ENCODE assay signal across 1 cellular context in the genomic region with DNA sequence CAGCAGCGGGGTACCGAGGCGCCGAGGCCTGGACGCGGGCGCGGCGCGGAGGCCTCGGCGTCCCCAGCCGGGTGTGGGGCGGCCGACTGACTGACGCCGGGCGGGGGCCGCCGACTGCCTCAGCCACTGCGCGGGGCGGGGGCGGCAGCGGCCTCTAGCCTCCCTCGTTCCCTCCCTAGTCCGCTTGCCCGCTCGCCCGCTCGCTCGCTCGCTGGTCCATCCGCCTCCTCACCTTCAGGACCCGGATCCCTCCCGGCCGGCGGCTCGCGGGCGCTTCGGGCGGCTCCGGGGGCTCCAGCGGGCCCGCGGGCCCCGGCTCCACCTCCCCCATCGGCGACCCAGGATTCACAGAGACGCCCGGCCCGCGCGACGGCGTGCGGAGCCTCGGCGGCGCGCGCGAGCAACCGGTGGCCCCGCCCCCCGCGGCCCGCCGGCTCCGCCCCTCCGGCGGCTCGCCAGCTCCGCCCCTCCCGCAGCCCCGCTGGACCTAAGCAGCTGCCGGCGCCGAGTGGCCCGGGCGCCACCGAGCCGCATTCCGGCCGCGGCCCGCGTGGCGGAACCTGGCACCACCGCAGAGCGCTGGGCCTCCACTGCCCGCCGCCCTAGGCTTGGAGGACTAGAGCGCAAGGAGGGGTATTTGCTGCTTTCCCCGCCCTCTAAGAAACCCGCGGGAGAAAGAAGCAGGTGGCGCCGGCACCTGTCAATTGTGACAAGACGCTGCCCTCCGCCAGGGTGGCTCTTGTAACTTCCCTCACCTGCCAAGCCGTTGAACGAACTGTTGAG.
TF ChIP-seq lines count a peak whose summit lies in the region.

No MANE protein-coding gene starts in this region.

TF ChIP-seq in GM12878, 131 proteins besides CTCF, POLR2A, EP300 and RAD21 (continued from another document and continues in another):
- TF ChIP-seq ATF7 (IDR thresholded peaks at IDR 0.05; ENCODE audit: low read depth) (no peak), SPI1 (IDR thresholded peaks at IDR 0.05; ENCODE audit: borderline replicate concordance, insufficient read depth, low read depth, low read length) (no peak), ESRRA (IDR thresholded peaks at IDR 0.05; ENCODE audit: low read length) (no peak), STAT3 (IDR thresholded peaks at IDR 0.05; ENCODE audit: low read depth, low read length) (no peak), RCOR1 (conservative IDR thresholded peaks at IDR 0.05; ENCODE audit: low read depth, low read length) (no peak), MEF2A (IDR thresholded peaks at IDR 0.05; ENCODE audit: insufficient read depth, low read depth, low read length) (no peak), CHD2 (IDR thresholded peaks at IDR 0.05; ENCODE audit: borderline replicate concordance, low read depth, low read length) (no peak), CBFB (IDR thresholded peaks at IDR 0.05; ENCODE audit: low read depth) (no peak), STAT1 (conservative IDR thresholded peaks at IDR 0.05) (no peak), YBX1 (IDR thresholded peaks at IDR 0.05) (no peak), LARP7 (IDR thresholded peaks at IDR 0.05) (peak; percentile 83), CHD1 (IDR thresholded peaks at IDR 0.05; ENCODE audit: low read depth, low read length) (no peak), CREM (IDR thresholded peaks at IDR 0.05; ENCODE audit: low read depth) (no peak), MXI1 (IDR thresholded peaks at IDR 0.05; ENCODE audit: low read depth, low read length) (peak; percentile 73; the same call in 1 of the 2 replicates), HCFC1 (IDR thresholded peaks at IDR 0.05; ENCODE audit: low read length) (no peak), TCF7 (IDR thresholded peaks at IDR 0.05; ENCODE audit: borderline replicate concordance) (no peak), NFIC (IDR thresholded peaks at IDR 0.05; ENCODE audit: low read depth, low read length) (no peak), SREBF2 (IDR thresholded peaks at IDR 0.05; ENCODE audit: low read length) (no peak), NR2C1 (IDR thresholded peaks at IDR 0.05) (no peak), BMI1 (IDR thresholded peaks at IDR 0.05; ENCODE audit: borderline replicate concordance) (no peak), HDAC2 (IDR thresholded peaks at IDR 0.05) (no peak), MYB (IDR thresholded peaks at IDR 0.05; ENCODE audit: borderline replicate concordance, low read depth, low read length) (no peak), NR2F1 (conservative IDR thresholded peaks at IDR 0.05) (peak; percentile 47; the same call in 1 of the 2 replicates), IKZF2 (IDR thresholded peaks at IDR 0.05) (no peak), RFX5 (IDR thresholded peaks at IDR 0.05; ENCODE audit: low read depth, low read length) (no peak), ZNF207 (IDR thresholded peaks at IDR 0.05; ENCODE audit: borderline replicate concordance) (no peak), HDGF (IDR thresholded peaks at IDR 0.05) (no peak)
- TF ChIP-seq, protein P1, sequence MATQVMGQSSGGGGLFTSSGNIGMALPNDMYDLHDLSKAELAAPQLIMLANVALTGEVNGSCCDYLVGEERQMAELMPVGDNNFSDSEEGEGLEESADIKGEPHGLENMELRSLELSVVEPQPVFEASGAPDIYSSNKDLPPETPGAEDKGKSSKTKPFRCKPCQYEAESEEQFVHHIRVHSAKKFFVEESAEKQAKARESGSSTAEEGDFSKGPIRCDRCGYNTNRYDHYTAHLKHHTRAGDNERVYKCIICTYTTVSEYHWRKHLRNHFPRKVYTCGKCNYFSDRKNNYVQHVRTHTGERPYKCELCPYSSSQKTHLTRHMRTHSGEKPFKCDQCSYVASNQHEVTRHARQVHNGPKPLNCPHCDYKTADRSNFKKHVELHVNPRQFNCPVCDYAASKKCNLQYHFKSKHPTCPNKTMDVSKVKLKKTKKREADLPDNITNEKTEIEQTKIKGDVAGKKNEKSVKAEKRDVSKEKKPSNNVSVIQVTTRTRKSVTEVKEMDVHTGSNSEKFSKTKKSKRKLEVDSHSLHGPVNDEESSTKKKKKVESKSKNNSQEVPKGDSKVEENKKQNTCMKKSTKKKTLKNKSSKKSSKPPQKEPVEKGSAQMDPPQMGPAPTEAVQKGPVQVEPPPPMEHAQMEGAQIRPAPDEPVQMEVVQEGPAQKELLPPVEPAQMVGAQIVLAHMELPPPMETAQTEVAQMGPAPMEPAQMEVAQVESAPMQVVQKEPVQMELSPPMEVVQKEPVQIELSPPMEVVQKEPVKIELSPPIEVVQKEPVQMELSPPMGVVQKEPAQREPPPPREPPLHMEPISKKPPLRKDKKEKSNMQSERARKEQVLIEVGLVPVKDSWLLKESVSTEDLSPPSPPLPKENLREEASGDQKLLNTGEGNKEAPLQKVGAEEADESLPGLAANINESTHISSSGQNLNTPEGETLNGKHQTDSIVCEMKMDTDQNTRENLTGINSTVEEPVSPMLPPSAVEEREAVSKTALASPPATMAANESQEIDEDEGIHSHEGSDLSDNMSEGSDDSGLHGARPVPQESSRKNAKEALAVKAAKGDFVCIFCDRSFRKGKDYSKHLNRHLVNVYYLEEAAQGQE (IDR thresholded peaks at IDR 0.05; ENCODE audit: low read depth, low read length), result no peak
- TF ChIP-seq, protein P2, sequence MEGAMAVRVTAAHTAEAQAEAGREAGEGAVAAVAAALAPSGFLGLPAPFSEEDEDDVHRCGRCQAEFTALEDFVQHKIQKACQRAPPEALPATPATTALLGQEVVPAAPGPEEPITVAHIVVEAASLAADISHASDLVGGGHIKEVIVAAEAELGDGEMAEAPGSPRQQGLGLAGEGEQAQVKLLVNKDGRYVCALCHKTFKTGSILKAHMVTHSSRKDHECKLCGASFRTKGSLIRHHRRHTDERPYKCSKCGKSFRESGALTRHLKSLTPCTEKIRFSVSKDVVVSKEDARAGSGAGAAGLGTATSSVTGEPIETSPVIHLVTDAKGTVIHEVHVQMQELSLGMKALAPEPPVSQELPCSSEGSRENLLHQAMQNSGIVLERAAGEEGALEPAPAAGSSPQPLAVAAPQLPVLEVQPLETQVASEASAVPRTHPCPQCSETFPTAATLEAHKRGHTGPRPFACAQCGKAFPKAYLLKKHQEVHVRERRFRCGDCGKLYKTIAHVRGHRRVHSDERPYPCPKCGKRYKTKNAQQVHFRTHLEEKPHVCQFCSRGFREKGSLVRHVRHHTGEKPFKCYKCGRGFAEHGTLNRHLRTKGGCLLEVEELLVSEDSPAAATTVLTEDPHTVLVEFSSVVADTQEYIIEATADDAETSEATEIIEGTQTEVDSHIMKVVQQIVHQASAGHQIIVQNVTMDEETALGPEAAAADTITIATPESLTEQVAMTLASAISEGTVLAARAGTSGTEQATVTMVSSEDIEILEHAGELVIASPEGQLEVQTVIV (IDR thresholded peaks at IDR 0.05; ENCODE audit: borderline replicate concordance, partially characterized antibody), result no peak
- TF ChIP-seq, protein P3, sequence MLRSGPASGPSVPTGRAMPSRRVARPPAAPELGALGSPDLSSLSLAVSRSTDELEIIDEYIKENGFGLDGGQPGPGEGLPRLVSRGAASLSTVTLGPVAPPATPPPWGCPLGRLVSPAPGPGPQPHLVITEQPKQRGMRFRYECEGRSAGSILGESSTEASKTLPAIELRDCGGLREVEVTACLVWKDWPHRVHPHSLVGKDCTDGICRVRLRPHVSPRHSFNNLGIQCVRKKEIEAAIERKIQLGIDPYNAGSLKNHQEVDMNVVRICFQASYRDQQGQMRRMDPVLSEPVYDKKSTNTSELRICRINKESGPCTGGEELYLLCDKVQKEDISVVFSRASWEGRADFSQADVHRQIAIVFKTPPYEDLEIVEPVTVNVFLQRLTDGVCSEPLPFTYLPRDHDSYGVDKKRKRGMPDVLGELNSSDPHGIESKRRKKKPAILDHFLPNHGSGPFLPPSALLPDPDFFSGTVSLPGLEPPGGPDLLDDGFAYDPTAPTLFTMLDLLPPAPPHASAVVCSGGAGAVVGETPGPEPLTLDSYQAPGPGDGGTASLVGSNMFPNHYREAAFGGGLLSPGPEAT (IDR thresholded peaks at IDR 0.05; ENCODE audit: low read depth), result no peak
- TF ChIP-seq, protein P4, sequence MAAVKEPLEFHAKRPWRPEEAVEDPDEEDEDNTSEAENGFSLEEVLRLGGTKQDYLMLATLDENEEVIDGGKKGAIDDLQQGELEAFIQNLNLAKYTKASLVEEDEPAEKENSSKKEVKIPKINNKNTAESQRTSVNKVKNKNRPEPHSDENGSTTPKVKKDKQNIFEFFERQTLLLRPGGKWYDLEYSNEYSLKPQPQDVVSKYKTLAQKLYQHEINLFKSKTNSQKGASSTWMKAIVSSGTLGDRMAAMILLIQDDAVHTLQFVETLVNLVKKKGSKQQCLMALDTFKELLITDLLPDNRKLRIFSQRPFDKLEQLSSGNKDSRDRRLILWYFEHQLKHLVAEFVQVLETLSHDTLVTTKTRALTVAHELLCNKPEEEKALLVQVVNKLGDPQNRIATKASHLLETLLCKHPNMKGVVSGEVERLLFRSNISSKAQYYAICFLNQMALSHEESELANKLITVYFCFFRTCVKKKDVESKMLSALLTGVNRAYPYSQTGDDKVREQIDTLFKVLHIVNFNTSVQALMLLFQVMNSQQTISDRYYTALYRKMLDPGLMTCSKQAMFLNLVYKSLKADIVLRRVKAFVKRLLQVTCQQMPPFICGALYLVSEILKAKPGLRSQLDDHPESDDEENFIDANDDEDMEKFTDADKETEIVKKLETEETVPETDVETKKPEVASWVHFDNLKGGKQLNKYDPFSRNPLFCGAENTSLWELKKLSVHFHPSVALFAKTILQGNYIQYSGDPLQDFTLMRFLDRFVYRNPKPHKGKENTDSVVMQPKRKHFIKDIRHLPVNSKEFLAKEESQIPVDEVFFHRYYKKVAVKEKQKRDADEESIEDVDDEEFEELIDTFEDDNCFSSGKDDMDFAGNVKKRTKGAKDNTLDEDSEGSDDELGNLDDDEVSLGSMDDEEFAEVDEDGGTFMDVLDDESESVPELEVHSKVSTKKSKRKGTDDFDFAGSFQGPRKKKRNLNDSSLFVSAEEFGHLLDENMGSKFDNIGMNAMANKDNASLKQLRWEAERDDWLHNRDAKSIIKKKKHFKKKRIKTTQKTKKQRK (IDR thresholded peaks at IDR 0.05; ENCODE audit: low read depth, low read length), result no peak
- TF ChIP-seq, protein P5, sequence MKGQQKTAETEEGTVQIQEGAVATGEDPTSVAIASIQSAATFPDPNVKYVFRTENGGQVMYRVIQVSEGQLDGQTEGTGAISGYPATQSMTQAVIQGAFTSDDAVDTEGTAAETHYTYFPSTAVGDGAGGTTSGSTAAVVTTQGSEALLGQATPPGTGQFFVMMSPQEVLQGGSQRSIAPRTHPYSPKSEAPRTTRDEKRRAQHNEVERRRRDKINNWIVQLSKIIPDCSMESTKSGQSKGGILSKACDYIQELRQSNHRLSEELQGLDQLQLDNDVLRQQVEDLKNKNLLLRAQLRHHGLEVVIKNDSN (IDR thresholded peaks at IDR 0.05; ENCODE audit: borderline replicate concordance, extremely low read length, insufficient read depth, low read depth, low read length), result no peak
- TF ChIP-seq, protein P6, sequence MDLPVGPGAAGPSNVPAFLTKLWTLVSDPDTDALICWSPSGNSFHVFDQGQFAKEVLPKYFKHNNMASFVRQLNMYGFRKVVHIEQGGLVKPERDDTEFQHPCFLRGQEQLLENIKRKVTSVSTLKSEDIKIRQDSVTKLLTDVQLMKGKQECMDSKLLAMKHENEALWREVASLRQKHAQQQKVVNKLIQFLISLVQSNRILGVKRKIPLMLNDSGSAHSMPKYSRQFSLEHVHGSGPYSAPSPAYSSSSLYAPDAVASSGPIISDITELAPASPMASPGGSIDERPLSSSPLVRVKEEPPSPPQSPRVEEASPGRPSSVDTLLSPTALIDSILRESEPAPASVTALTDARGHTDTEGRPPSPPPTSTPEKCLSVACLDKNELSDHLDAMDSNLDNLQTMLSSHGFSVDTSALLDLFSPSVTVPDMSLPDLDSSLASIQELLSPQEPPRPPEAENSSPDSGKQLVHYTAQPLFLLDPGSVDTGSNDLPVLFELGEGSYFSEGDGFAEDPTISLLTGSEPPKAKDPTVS (IDR thresholded peaks at IDR 0.05; ENCODE audit: low read depth, low read length), result no peak
- TF ChIP-seq, protein P7, sequence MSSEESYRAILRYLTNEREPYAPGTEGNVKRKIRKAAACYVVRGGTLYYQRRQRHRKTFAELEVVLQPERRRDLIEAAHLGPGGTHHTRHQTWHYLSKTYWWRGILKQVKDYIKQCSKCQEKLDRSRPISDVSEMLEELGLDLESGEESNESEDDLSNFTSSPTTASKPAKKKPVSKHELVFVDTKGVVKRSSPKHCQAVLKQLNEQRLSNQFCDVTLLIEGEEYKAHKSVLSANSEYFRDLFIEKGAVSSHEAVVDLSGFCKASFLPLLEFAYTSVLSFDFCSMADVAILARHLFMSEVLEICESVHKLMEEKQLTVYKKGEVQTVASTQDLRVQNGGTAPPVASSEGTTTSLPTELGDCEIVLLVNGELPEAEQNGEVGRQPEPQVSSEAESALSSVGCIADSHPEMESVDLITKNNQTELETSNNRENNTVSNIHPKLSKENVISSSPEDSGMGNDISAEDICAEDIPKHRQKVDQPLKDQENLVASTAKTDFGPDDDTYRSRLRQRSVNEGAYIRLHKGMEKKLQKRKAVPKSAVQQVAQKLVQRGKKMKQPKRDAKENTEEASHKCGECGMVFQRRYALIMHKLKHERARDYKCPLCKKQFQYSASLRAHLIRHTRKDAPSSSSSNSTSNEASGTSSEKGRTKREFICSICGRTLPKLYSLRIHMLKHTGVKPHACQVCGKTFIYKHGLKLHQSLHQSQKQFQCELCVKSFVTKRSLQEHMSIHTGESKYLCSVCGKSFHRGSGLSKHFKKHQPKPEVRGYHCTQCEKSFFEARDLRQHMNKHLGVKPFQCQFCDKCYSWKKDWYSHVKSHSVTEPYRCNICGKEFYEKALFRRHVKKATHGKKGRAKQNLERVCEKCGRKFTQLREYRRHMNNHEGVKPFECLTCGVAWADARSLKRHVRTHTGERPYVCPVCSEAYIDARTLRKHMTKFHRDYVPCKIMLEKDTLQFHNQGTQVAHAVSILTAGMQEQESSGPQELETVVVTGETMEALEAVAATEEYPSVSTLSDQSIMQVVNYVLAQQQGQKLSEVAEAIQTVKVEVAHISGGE (CRISPR knock-in tag; IDR thresholded peaks at IDR 0.05), result no peak
- TF ChIP-seq, protein P8, sequence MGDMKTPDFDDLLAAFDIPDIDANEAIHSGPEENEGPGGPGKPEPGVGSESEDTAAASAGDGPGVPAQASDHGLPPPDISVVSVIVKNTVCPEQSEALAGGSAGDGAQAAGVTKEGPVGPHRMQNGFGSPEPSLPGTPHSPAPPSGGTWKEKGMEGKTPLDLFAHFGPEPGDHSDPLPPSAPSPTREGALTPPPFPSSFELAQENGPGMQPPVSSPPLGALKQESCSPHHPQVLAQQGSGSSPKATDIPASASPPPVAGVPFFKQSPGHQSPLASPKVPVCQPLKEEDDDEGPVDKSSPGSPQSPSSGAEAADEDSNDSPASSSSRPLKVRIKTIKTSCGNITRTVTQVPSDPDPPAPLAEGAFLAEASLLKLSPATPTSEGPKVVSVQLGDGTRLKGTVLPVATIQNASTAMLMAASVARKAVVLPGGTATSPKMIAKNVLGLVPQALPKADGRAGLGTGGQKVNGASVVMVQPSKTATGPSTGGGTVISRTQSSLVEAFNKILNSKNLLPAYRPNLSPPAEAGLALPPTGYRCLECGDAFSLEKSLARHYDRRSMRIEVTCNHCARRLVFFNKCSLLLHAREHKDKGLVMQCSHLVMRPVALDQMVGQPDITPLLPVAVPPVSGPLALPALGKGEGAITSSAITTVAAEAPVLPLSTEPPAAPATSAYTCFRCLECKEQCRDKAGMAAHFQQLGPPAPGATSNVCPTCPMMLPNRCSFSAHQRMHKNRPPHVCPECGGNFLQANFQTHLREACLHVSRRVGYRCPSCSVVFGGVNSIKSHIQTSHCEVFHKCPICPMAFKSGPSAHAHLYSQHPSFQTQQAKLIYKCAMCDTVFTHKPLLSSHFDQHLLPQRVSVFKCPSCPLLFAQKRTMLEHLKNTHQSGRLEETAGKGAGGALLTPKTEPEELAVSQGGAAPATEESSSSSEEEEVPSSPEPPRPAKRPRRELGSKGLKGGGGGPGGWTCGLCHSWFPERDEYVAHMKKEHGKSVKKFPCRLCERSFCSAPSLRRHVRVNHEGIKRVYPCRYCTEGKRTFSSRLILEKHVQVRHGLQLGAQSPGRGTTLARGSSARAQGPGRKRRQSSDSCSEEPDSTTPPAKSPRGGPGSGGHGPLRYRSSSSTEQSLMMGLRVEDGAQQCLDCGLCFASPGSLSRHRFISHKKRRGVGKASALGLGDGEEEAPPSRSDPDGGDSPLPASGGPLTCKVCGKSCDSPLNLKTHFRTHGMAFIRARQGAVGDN (IDR thresholded peaks at IDR 0.05), result peak; percentile 20; the same call in 1 of the 2 replicates
